24 cellular contexts compared by ENCODE assay signal in genomic region chr7:131222171-131222570, GRCh38.
DNase-seq lines count a peak whose midpoint lies in the region; TF ChIP-seq lines count a peak whose summit lies in the region.
"Had no signal": no experiment of that assay in that cellular context is flagged by ENCODE, and none has a peak within 500 bp of the region (broad histone marks: within the 10 kb centered on the region; RNA-seq: fewer than 3 reads in every experiment).

No MANE protein-coding gene starts in this region.

- POLR2A ChIA-PET in PC-9 (lab: Charles Lee; ENCODE audit: unreplicated experiment), result no interaction called here

- H3K9me2 ChIP-seq in DOHH2 (replicated peaks; ENCODE audit: control insufficient read depth, low read length), result no peaks in the 10 kb centered on the region
- H3K9me2 ChIP-seq in PC-9 (ENCODE audit: insufficient read depth), result no peaks in the 10 kb centered on the region
- H3K9me2 ChIP-seq: SK-N-SH had no signal

- H3F3A ChIP-seq in DOHH2 (ENCODE audit: control insufficient read depth, insufficient read depth) (peaks cover 28% of the 10 kb centered on the region), PC-9 (ENCODE audit: insufficient read depth, low read depth) (0 out of 2 replicates have a peak, but pooled peaks cover 4% of the 10 kb centered on the region)

- H3K27ac ChIP-seq in DOHH2 (ENCODE audit: low read depth, low read length), result no peak overlapping the region
- no peak overlapping the region for H3K27ac ChIP-seq in PC-9
- H3K27ac ChIP-seq: BLaER1, esophagus squamous epithelium, ovary, spleen had no signal

- 0 out of 2 replicates have a peak, but pooled peaks cover 4% of the 10 kb centered on the region for H3K36me3 ChIP-seq in DOHH2 (ENCODE audit: control insufficient read depth, low read length)
- H3K36me3 ChIP-seq in PC-9 (ENCODE audit: low read depth), result no peaks in the 10 kb centered on the region
- H3K36me3 ChIP-seq: BLaER1, esophagus squamous epithelium, ovary, spleen had no signal

- CTCF ChIA-PET in PC-9 (lab: Charles Lee), result no interaction called here

- H3K27me3 ChIP-seq in DOHH2 (ENCODE audit: control insufficient read depth, low read length), result no peaks in the 10 kb centered on the region
- no peaks in the 10 kb centered on the region for H3K27me3 ChIP-seq in PC-9 (ENCODE audit: insufficient read depth, low read depth)
- H3K27me3 ChIP-seq: BLaER1, esophagus squamous epithelium, ovary, spleen had no signal

- H3K79me2 ChIP-seq in DOHH2 (ENCODE audit: control insufficient read depth, low read length) (no peaks in the 10 kb centered on the region), PC-9 (ENCODE audit: low read depth) (no peaks in the 10 kb centered on the region)

- peaks cover 69% of the 10 kb centered on the region for H3K4me1 ChIP-seq in DOHH2 (ENCODE audit: control insufficient read depth, low read length)
- H3K4me1 ChIP-seq in PC-9 (replicated peaks; ENCODE audit: insufficient read depth), result 0 out of 2 replicates have a peak, but pooled peaks cover 5% of the 10 kb centered on the region

- no peak overlapping the region for H3K4me2 ChIP-seq in DOHH2 (ENCODE audit: low read length)
- H3K4me2 ChIP-seq in PC-9, result no peak overlapping the region
- H3K4me2 ChIP-seq: BLaER1, SK-N-SH had no signal

- H3K4me3 ChIP-seq in DOHH2 (ENCODE audit: low read length) (no peak overlapping the region), PC-9 (no peak overlapping the region)
- H3K4me3 ChIP-seq: BLaER1, esophagus squamous epithelium, ovary, spleen had no signal

- DNase-seq in RKO (ENCODE audit: low spot score) (peak; percentile 29), kidney tubule cell (ENCODE audit: low spot score) (peak; percentile 22), PC-9 (no peak), 8988T (no peak), ecto neural progenitor cell (ENCODE audit: low spot score) (no peak)
- DNase-seq: activated CD4-positive, alpha-beta T cell treated with anti-CD3 and anti-CD28 coated beads, Interleukin-2, amount 10 ng/mL, durations not matched to agents 24 days and 14 days; activated CD8-positive, alpha-beta memory T cell treated with anti-CD3 and anti-CD28 coated beads, Interleukin-2, amount 10 ng/mL, durations not matched to agents 7 days and 5 days; activated naive CD8-positive, alpha-beta T cell treated with anti-CD3 and anti-CD28 coated beads for 36 hours; Calu3; effector memory CD4-positive, alpha-beta T cell; esophagus squamous epithelium; naive B cell; NCI-H1417; NCI-H446; NK-92 treated with Interleukin-12 subunit alpha and Interleukin-12 subunit beta, amount 100 ng/mL, for 24 hours; ovary; SK-N-SH; spleen; stimulated activated CD4-positive, alpha-beta T cell treated with anti-CD3 and anti-CD28 coated beads, Interleukin-4, amount 100 ng/mL, for 1 hour; stimulated activated naive CD4-positive, alpha-beta T cell; T-helper 2 cell had no signal

- H4K20me1 ChIP-seq in DOHH2 (ENCODE audit: control insufficient read depth, insufficient read depth, low read depth, low read length) (no peaks in the 10 kb centered on the region), PC-9 (ENCODE audit: insufficient read depth) (no peaks in the 10 kb centered on the region)
- H4K20me1 ChIP-seq: BLaER1 had no signal

- BruUV-seq in PC-9 (replicated peaks; lab: Mats Ljungman, UMichigan), result no TSS peak

- peaks cover 4% of the 10 kb centered on the region; the same call in 1 of the 2 replicates for H3K9me3 ChIP-seq in DOHH2 (ENCODE audit: control insufficient read depth, insufficient read depth, low read length)
- no peaks in the 10 kb centered on the region for H3K9me3 ChIP-seq in PC-9 (ENCODE audit: insufficient read depth, low read depth)
- H3K9me3 ChIP-seq: esophagus squamous epithelium, ovary, SK-N-SH, spleen had no signal

- intact Hi-C loops in PC-9 (cut with micrococcal nuclease; ENCODE audit: unreplicated experiment), result no loop called here

- TF ChIP-seq CTCF in DOHH2 (IDR thresholded peaks at IDR 0.05; ENCODE audit: low read depth, low read length, poor library complexity, severe bottlenecking), result peak; percentile 60
- 0 out of 2 replicates have a peak, but pooled peaks have one; percentile 25 for TF ChIP-seq CTCF in GM12874 (IDR thresholded peaks at IDR 0.05; ENCODE audit: insufficient read depth, low read depth, low read length)
- no peak for TF ChIP-seq CTCF in PC-9 (conservative IDR thresholded peaks at IDR 0.05)

- H2AFZ ChIP-seq in PC-9, result no peak overlapping the region

Comparison
In these comparisons a context has a peak if more than half of its experiments do, and no peak if none do; other contexts are left out.
1. DNase-seq: peak in RKO (single experiment) and kidney tubule cell (single experiment); none in PC-9 (0 of 2), 8988T (single experiment) and ecto neural progenitor cell (single experiment).